ENCODE assay signal across 22 cellular contexts in genomic region chr10:43891241-43891640, GRCh38.
"Had no signal": no experiment of that assay in that cellular context is flagged by ENCODE, and none has a peak within 500 bp of the region (broad histone marks: within the 10 kb centered on the region; RNA-seq: fewer than 3 reads in every experiment).

No MANE protein-coding gene starts in this region.

- FAIRE-seq: colon, kidney had no signal

- H3K27ac ChIP-seq: epithelial cell of prostate, esophagus muscularis mucosa, gastroesophageal sphincter, neutrophil, stomach, thoracic aorta, transverse colon had no signal

- H3K4me1 Mint-ChIP-seq: naive thymus-derived CD4-positive, alpha-beta T cell had no signal

- H3K9me3 ChIP-seq: esophagus muscularis mucosa, gastroesophageal sphincter, neutrophil, stomach, thoracic aorta, transverse colon had no signal

- ATAC-seq: effector memory CD8-positive, alpha-beta T cell; gastroesophageal sphincter; left colon; naive thymus-derived CD4-positive, alpha-beta T cell; sciatic nerve had no signal

- H3K4me3 ChIP-seq: esophagus muscularis mucosa, gastroesophageal sphincter, lung, stomach, thoracic aorta, transverse colon had no signal

- H3K36me3 Mint-ChIP-seq: immature natural killer cell; naive thymus-derived CD4-positive, alpha-beta T cell had no signal

- H3K27ac Mint-ChIP-seq: dendritic cell treated with granulocyte-macrophage colony-stimulating factor and Interleukin-4, amounts not matched to agents 40 ng/mL and 50 ng/mL, for 4 days; effector memory CD8-positive, alpha-beta T cell; immature natural killer cell; naive thymus-derived CD4-positive, alpha-beta T cell had no signal

- DNase-seq: effector memory CD8-positive, alpha-beta T cell; immature natural killer cell; kidney; left colon; left ventricle myocardium superior; mesendoderm; naive thymus-derived CD4-positive, alpha-beta T cell; posterior cingulate gyrus; stimulated activated CD4-positive, alpha-beta T cell treated with anti-CD3 and anti-CD28 coated beads, Interleukin-12 subunit alpha, Interleukin-12 subunit beta, amount 100 ng/mL, for 4 hours; stimulated activated naive CD4-positive, alpha-beta T cell; stomach; substantia nigra; transverse colon had no signal

- H3K4me3 Mint-ChIP-seq: dendritic cell treated with granulocyte-macrophage colony-stimulating factor and Interleukin-4, amounts not matched to agents 40 ng/mL and 50 ng/mL, for 4 days; effector memory CD8-positive, alpha-beta T cell; immature natural killer cell; naive thymus-derived CD4-positive, alpha-beta T cell had no signal

- H3K27me3 ChIP-seq: esophagus muscularis mucosa, gastroesophageal sphincter, stomach, transverse colon had no signal

- H3K36me3 ChIP-seq: esophagus muscularis mucosa, gastroesophageal sphincter, neutrophil, stomach, thoracic aorta, transverse colon had no signal

- H3K9me3 Mint-ChIP-seq: dendritic cell treated with granulocyte-macrophage colony-stimulating factor and Interleukin-4, amounts not matched to agents 40 ng/mL and 50 ng/mL, for 4 days; effector memory CD8-positive, alpha-beta T cell had no signal
